In the genomic region with DNA sequence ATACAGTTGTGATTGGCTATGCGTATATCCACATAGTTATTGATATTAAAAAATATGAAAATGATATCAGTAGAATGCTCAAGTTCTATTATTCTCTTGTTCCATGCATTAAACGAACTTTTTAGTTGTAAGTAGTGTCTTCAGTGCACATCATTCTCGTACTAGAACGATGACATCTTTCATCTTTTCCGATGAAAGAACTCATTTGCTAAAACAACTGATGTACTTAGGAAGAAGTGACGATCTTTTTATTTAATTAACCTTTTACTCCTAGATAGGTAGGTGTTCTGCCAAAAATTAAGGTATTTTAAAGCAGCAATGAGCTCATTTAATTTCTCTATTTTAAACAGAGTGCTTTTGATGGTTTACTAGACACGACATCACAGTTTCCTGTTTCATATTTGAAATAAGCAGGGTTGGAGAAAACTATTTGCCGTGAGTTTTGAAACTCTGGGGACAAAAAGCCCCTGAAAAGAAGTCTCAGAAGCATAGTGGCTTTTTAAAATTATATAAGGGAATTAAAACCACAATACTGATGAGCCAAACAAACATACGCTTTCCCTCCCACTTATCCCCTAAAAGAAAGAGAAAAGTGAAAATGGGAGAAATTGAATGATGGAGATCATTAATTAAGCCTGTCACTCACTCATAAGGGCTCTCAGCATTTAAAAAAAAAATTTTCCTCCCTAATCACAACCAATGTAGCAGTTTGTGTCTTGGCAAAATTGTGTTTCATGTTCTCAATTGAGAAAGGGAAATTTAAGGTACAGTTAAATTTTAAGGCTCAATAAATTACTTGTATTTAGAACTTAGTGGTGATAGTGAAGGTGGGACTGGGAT, we compare ENCODE assay signal across 14 cellular contexts. TPM values are rescaled to one million over a fixed set of nuclear protein-coding genes. Genes with fewer than 3 reads are reported as not detected.
DNase-seq lines count a peak whose midpoint lies in the region; ATAC-seq, FAIRE-seq and TF ChIP-seq lines count a peak whose summit lies in the region.
"Had no signal": no experiment of that assay in that cellular context is flagged by ENCODE, and none has a peak within 500 bp of the region (broad histone marks: within the 10 kb centered on the region; RNA-seq: fewer than 3 reads in every experiment).

No MANE protein-coding gene starts in this region.

- H3K27me3 Mint-ChIP-seq in CD4-positive, alpha-beta T cell, result no peaks in the 10 kb centered on the region
- no peaks in the 10 kb centered on the region for H3K27me3 Mint-ChIP-seq in activated CD8-positive, alpha-beta T cell treated with anti-CD3 and anti-CD28 coated beads for 36 hours
- H3K27me3 Mint-ChIP-seq: brain had no signal

- intact Hi-C loops in CD4-positive, alpha-beta T cell (cut with DNase I, micrococcal nuclease), result no loop called here
- intact Hi-C loops in activated CD8-positive, alpha-beta T cell treated with anti-CD3 and anti-CD28 coated beads for 36 hours (cut with micrococcal nuclease), result loop anchor here (2.0 to 5.0 kb wide), 3 partner anchors 21 to 60 kb away; a partner anchor contains a TSS

- POLR2A ChIA-PET in CD4-positive, alpha-beta T cell (lab: Charles Lee), result interaction anchor here (0.7 kb wide), 1 partner anchor 26 kb away, joined by 3 read pairs; a partner anchor contains a TSS
- POLR2A ChIA-PET in activated CD8-positive, alpha-beta T cell treated with anti-CD3 and anti-CD28 coated beads for 36 hours (lab: Charles Lee), result interaction anchor here (0.6 to 5.7 kb wide), 5 partner anchors 10 to 25 kb away, joined by 3 to 45 read pairs (median 5); a partner anchor contains a TSS

- H3K27me3 ChIP-seq in CD4-positive, alpha-beta T cell (ENCODE audit: control insufficient read depth, insufficient read depth, low read length), result no peaks in the 10 kb centered on the region
- no peaks in the 10 kb centered on the region for H3K27me3 ChIP-seq in mucosa of rectum (ENCODE audit: control insufficient read depth in 2 of 2, insufficient read depth in 2 of 2, low read length in 2 of 2)

- peaks cover 0 to 11% of the 10 kb centered on the region in 2 donors for H3K4me1 ChIP-seq in mucosa of rectum (ENCODE audit: control insufficient read depth in 2 of 2, insufficient read depth in 2 of 2, low read length in 2 of 2)

- H3K36me3 Mint-ChIP-seq in CD4-positive, alpha-beta T cell (ENCODE audit: low read depth), result no peaks in the 10 kb centered on the region
- H3K36me3 Mint-ChIP-seq in activated CD8-positive, alpha-beta T cell treated with anti-CD3 and anti-CD28 coated beads for 36 hours (ENCODE audit: low read depth), result peaks cover 3% of the 10 kb centered on the region
- H3K36me3 Mint-ChIP-seq: immature natural killer cell had no signal

- FAIRE-seq in GM12891 (lab: Jason Lieb, UNC), result no peak

- peak overlapping the region; percentile 78 for H3K27ac Mint-ChIP-seq in CD4-positive, alpha-beta T cell
- peak overlapping the region; percentile 100 for H3K27ac Mint-ChIP-seq in activated CD8-positive, alpha-beta T cell treated with anti-CD3 and anti-CD28 coated beads for 36 hours

- H3K4me3 ChIP-seq in mucosa of rectum (ENCODE audit: low read length in 2 of 2), result peak overlapping the region in 1 of 2 donors; percentile 46

- peak overlapping the region; percentile 18 for H3K9ac ChIP-seq in mucosa of rectum (ENCODE audit: low read depth in 1 of 2, low read length in 2 of 2)

- no peak overlapping the region for H3K27ac ChIP-seq in CD4-positive, alpha-beta T cell (ENCODE audit: low read depth, low read length)
- H3K27ac ChIP-seq in mucosa of rectum (ENCODE audit: low read depth in 2 of 2, low read length in 2 of 2), result no peak overlapping the region

- peaks cover 17% of the 10 kb centered on the region for H3K4me1 Mint-ChIP-seq in CD4-positive, alpha-beta T cell (ENCODE audit: low read depth)
- H3K4me1 Mint-ChIP-seq in activated CD8-positive, alpha-beta T cell treated with anti-CD3 and anti-CD28 coated beads for 36 hours (ENCODE audit: low read depth), result peaks cover 72% of the 10 kb centered on the region

- no peak for TF ChIP-seq CTCF in CD4-positive, alpha-beta T cell (IDR thresholded peaks at IDR 0.05)
- no peak for TF ChIP-seq CTCF in activated CD8-positive, alpha-beta T cell treated with anti-CD3 and anti-CD28 coated beads for 36 hours (IDR thresholded peaks at IDR 0.05)

- H3K36me3 ChIP-seq in mucosa of rectum (ENCODE audit: control insufficient read depth in 2 of 2, insufficient read depth in 2 of 2, low read length in 2 of 2), result no peaks in the 10 kb centered on the region

- H3K9me3 Mint-ChIP-seq in CD4-positive, alpha-beta T cell, result peaks cover 4% of the 10 kb centered on the region
- peaks cover 4% of the 10 kb centered on the region for H3K9me3 Mint-ChIP-seq in activated CD8-positive, alpha-beta T cell treated with anti-CD3 and anti-CD28 coated beads for 36 hours

- TF ChIP-seq POLR2A in GM12891 (IDR thresholded peaks at IDR 0.05; ENCODE audit: low read depth, low read length), result no peak

- peak; percentile 55 for ATAC-seq in CD4-positive, alpha-beta T cell (ENCODE audit: poor library complexity)
- ATAC-seq in GM18511 (IDR thresholded peaks at IDR 0.05; ENCODE audit: unreplicated experiment), result peak; percentile 45
- ATAC-seq in activated CD8-positive, alpha-beta T cell treated with anti-CD3 and anti-CD28 coated beads for 36 hours, result peak; percentile 50
- no peak for ATAC-seq in GM21360 (IDR thresholded peaks at IDR 0.05; ENCODE audit: unreplicated experiment)

- peak overlapping the region; percentile 81 for H3K4me3 Mint-ChIP-seq in CD4-positive, alpha-beta T cell
- peak overlapping the region; percentile 72 for H3K4me3 Mint-ChIP-seq in activated CD8-positive, alpha-beta T cell treated with anti-CD3 and anti-CD28 coated beads for 36 hours
- H3K4me3 Mint-ChIP-seq: brain, neural crest cell had no signal

- no peaks in the 10 kb centered on the region for H3K9me3 ChIP-seq in CD4-positive, alpha-beta T cell (ENCODE audit: control insufficient read depth, low read length)
- no peaks in the 10 kb centered on the region for H3K9me3 ChIP-seq in mucosa of rectum (ENCODE audit: control insufficient read depth in 2 of 2, low read length in 2 of 2)

- DNase-seq in CD4-positive, alpha-beta T cell, result no peak
- DNase-seq in activated CD8-positive, alpha-beta T cell treated with anti-CD3 and anti-CD28 coated beads for 36 hours, result no peak
- DNase-seq in GM12891 (ENCODE audit: insufficient read length, low spot score) (no peak), epidermal melanocyte (ENCODE audit: insufficient read length, low spot score) (no peak), 8988T (no peak)
- DNase-seq: activated CD8-positive, alpha-beta memory T cell treated with anti-CD3 and anti-CD28 coated beads for 24 hours; immature natural killer cell; NCI-H1092 treated with DMSO at 0.1 percent for 48 hours; NCI-H69 had no signal

- CTCF ChIA-PET in CD4-positive, alpha-beta T cell (lab: Charles Lee), result no interaction called here
- CTCF ChIA-PET in activated CD8-positive, alpha-beta T cell treated with anti-CD3 and anti-CD28 coated beads for 36 hours (lab: Charles Lee), result interaction anchor here (0.8 to 2.3 kb wide), 4 partner anchors 21 to 142 kb away, joined by 3 to 7 read pairs (median 4); no protein-coding TSS in a partner anchor

TF ChIP-seq in GM12891, 5 proteins besides CTCF, POLR2A, EP300 and RAD21:
- TF ChIP-seq SPI1 (IDR thresholded peaks at IDR 0.05; ENCODE audit: low read depth, low read length) (no peak), POLR2AphosphoS5 (IDR thresholded peaks at IDR 0.05; ENCODE audit: low read depth, low read length) (no peak), POU2F2 (IDR thresholded peaks at IDR 0.05; ENCODE audit: low read depth, low read length) (no peak), PAX5 (IDR thresholded peaks at IDR 0.05; ENCODE audit: insufficient read depth, low read length, severe bottlenecking) (no peak), TAF1 (IDR thresholded peaks at IDR 0.05; ENCODE audit: low read depth, low read length) (no peak)

RNA-seq across cellular contexts. Expression of a gene that starts 25.6 kb away (rescaled TPM):
- total RNA-seq in CD4-positive, alpha-beta T cell, result 10 to 100 TPM; 19.6 to 20.3 TPM
- total RNA-seq in activated CD8-positive, alpha-beta T cell treated with anti-CD3 and anti-CD28 coated beads for 36 hours, result 100 to 1,000 TPM; 137 to 144 TPM
- 0.28 TPM for polyA plus RNA-seq in GM12891 (2012; ENCODE audit: low read depth, missing spikeins)

Comparison
In these comparisons a context has a peak if more than half of its experiments do, and no peak if none do; other contexts are left out.
1. RNA of a gene that starts 25.6 kb away (total RNA-seq): 137 to 144 TPM in activated CD8-positive, alpha-beta T cell treated with anti-CD3 and anti-CD28 coated beads for 36 hours; 19.6 to 20.3 TPM in CD4-positive, alpha-beta T cell; every median in the first group is over 4 times any median in the second.